ENCODE assay signal across 26 cellular contexts in the genomic region with DNA sequence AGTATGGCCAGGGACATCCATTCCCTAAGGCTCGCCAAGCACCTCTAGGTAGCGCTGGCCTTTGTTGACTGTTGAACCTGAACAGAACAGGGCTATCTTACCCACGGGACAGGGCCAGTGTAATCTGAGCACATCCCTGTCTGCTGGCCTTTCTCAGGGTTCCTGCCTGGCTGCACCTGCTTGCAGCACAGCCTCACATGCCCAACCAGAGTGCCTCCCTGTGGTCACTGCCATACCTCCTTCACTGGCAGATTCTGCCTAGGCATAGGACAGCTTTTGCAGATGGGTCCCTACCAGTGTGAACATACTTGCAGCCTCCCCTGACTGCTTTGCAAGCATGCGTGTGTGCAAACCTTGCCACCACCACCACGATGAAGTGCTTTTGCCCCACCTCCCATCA. TPM values are rescaled to one million over a fixed set of nuclear protein-coding genes. Genes with fewer than 3 reads are reported as not detected.
DNase-seq lines count a peak whose midpoint lies in the region; ATAC-seq and TF ChIP-seq lines count a peak whose summit lies in the region.
"Had no signal": no experiment of that assay in that cellular context is flagged by ENCODE, and none has a peak within 500 bp of the region (broad histone marks: within the 10 kb centered on the region; RNA-seq: fewer than 3 reads in every experiment).

No MANE protein-coding gene starts in this region.

- H3K4me1 ChIP-seq in HCT116 (ENCODE audit: control insufficient read depth in 1 of 2, insufficient read depth in 2 of 2, low read length in 2 of 2) (no peaks in the 10 kb centered on the region), colonic mucosa (no peaks in the 10 kb centered on the region)
- no peaks in the 10 kb centered on the region for H3K4me1 ChIP-seq in effector memory CD4-positive, alpha-beta T cell (ENCODE audit: control insufficient read depth, insufficient read depth, low read length, poor library complexity, severe bottlenecking)
- H3K4me1 ChIP-seq: adrenal gland, left ventricle myocardium inferior, sigmoid colon had no signal

- no peak overlapping the region for H2AFZ ChIP-seq in HCT116 (ENCODE audit: low read depth, low read length, poor library complexity, severe bottlenecking)

- H3K9ac ChIP-seq in HCT116 (ENCODE audit: low read length) (no peak overlapping the region), colonic mucosa (ENCODE audit: low read depth in 2 of 2, low read length in 2 of 2) (no peak overlapping the region)

- H3K4me3 ChIP-seq in HCT116 (replicated peaks in 1 of 2; ENCODE audit: low read depth in 1 of 2, low read length in 2 of 2) (no peak overlapping the region), colonic mucosa (no peak overlapping the region)
- no peak overlapping the region for H3K4me3 ChIP-seq in effector memory CD4-positive, alpha-beta T cell (ENCODE audit: insufficient read depth, low read depth, low read length, poor library complexity, severe bottlenecking)
- H3K4me3 ChIP-seq: adrenal gland, GM12878, left ventricle myocardium inferior, sigmoid colon had no signal

- TF ChIP-seq POLR2A in HCT116 (IDR thresholded peaks at IDR 0.05; ENCODE audit: borderline replicate concordance, extremely low read depth, insufficient read depth, insufficient read length) = no peak

- no peak overlapping the region for H3K4me2 ChIP-seq in HCT116 (ENCODE audit: low read length)

- intact Hi-C loops in HCT116 (cut with micrococcal nuclease) (no loop called here), colonic mucosa (cut with DNase I) (no loop called here)

- RAD21 ChIA-PET in HCT116 (lab: Charles Lee; ENCODE audit: low non-redundant PET in 1 of 2, low total read pairs in 2 of 2, uncharacterized antibody in 2 of 2, unreplicated experiment in 2 of 2) = no interaction called here

- no peaks in the 10 kb centered on the region for H3K27me3 ChIP-seq in HCT116 (ENCODE audit: insufficient read depth, low read length)
- no peaks in the 10 kb centered on the region for H3K27me3 ChIP-seq in colonic mucosa
- no peaks in the 10 kb centered on the region for H3K27me3 ChIP-seq in effector memory CD4-positive, alpha-beta T cell (replicated peaks; ENCODE audit: control insufficient read depth, insufficient read depth, low read length, poor library complexity, severe bottlenecking)
- H3K27me3 ChIP-seq: sigmoid colon had no signal

- CTCF ChIA-PET in HCT116 (lab: Charles Lee) = interaction anchor here (2.6 kb wide), 1 partner anchor 16 kb away, joined by 12 read pairs; no protein-coding TSS in a partner anchor

- peak; percentile 52 for TF ChIP-seq RAD21 in HCT116 (IDR thresholded peaks at IDR 0.05; ENCODE audit: low read depth)

- peak; percentile 38 for DNase-seq in COLO668 (lab: John Stamatoyannopoulos, UW; ENCODE audit: unreplicated experiment)
- no peak for DNase-seq in HCT116 (ENCODE audit: low read depth, low spot score)
- DNase-seq in colonic mucosa = peak; percentile 28
- peak; percentile 50 for DNase-seq in left kidney (ENCODE audit: low read depth, low spot score)
- no peak for DNase-seq in effector memory CD4-positive, alpha-beta T cell
- DNase-seq: activated CD4-positive, CD25-positive, alpha-beta regulatory T cell; activated T-cell treated with anti-CD3 and anti-CD28 coated beads, Interleukin-2, amount 50 U/mL, for 1 hour; adrenal gland; cortex of kidney; glutamatergic neuron; HFFc6; left ventricle myocardium inferior; NCI-H1105 treated with DMSO at 0.1 percent for 48 hours; NCI-H2107; NCI-H510A; posterior cingulate gyrus; RPMI8226; sigmoid colon; substantia nigra had no signal

- POLR2A ChIA-PET in HCT116 (lab: Charles Lee) = no interaction called here

- H4K20me1 ChIP-seq in HCT116 (ENCODE audit: insufficient read depth) = no peaks in the 10 kb centered on the region

- ATAC-seq in HCT116 (peak; percentile 69), GM19397 (IDR thresholded peaks at IDR 0.05; ENCODE audit: unreplicated experiment) (no peak), HG02885 (IDR thresholded peaks at IDR 0.05; ENCODE audit: poor library complexity, unreplicated experiment) (no peak), GM21825 (IDR thresholded peaks at IDR 0.05; ENCODE audit: unreplicated experiment) (no peak)
- ATAC-seq: GM12878 had no signal

- no TSS peak for BruUV-seq in HCT116 (replicated peaks; lab: Mats Ljungman, UMichigan)

- H3K9me2 ChIP-seq in HCT116 (ENCODE audit: insufficient read depth) = no peaks in the 10 kb centered on the region

- H3K36me3 ChIP-seq in HCT116 (ENCODE audit: control insufficient read depth in 1 of 2, insufficient read depth in 2 of 2, low read length in 2 of 2) (no peaks in the 10 kb centered on the region), colonic mucosa (no peaks in the 10 kb centered on the region)
- H3K36me3 ChIP-seq in effector memory CD4-positive, alpha-beta T cell (ENCODE audit: control insufficient read depth, insufficient read depth, low read length) = no peaks in the 10 kb centered on the region
- H3K36me3 ChIP-seq: adrenal gland, left ventricle myocardium inferior, sigmoid colon had no signal

- H3K9me3 ChIP-seq in HCT116 (ENCODE audit: control insufficient read depth in 1 of 2, insufficient read depth in 1 of 2, low read depth in 1 of 2, low read length in 2 of 2) = no peaks in the 10 kb centered on the region
- no peaks in the 10 kb centered on the region for H3K9me3 ChIP-seq in colonic mucosa
- no peaks in the 10 kb centered on the region for H3K9me3 ChIP-seq in effector memory CD4-positive, alpha-beta T cell (ENCODE audit: control insufficient read depth, low read length)

- H3K27ac ChIP-seq in HCT116 (ENCODE audit: low read depth, low read length) = no peak overlapping the region
- H3K27ac ChIP-seq in colonic mucosa = no peak overlapping the region
- H3K27ac ChIP-seq in effector memory CD4-positive, alpha-beta T cell (ENCODE audit: insufficient read depth, low read length, poor library complexity, severe bottlenecking) = no peak overlapping the region
- H3K27ac ChIP-seq: adrenal gland, left ventricle myocardium inferior, sigmoid colon had no signal

- TF ChIP-seq CTCF in HCT116 (IDR thresholded peaks at IDR 0.05 in 2 of 3, conservative IDR thresholded peaks at IDR 0.05 in 1 of 3; ENCODE audit: borderline replicate concordance in 1 of 3, insufficient read depth in 1 of 3, low read depth in 2 of 3, low read length in 2 of 3) = peak in 2 of 3 experiments; percentile 25 to 29; a peak in 2 of 6 replicates
- no peak for TF ChIP-seq CTCF in colonic mucosa (IDR thresholded peaks at IDR 0.05)

- H3K79me2 ChIP-seq in HCT116 (ENCODE audit: insufficient read depth, low read length) = no peaks in the 10 kb centered on the region

TF ChIP-seq in HCT116, 20 proteins besides CTCF, POLR2A, EP300 and RAD21:
- no peak for TF ChIP-seq EZH2 (IDR thresholded peaks at IDR 0.05)
- TF ChIP-seq, protein P1, sequence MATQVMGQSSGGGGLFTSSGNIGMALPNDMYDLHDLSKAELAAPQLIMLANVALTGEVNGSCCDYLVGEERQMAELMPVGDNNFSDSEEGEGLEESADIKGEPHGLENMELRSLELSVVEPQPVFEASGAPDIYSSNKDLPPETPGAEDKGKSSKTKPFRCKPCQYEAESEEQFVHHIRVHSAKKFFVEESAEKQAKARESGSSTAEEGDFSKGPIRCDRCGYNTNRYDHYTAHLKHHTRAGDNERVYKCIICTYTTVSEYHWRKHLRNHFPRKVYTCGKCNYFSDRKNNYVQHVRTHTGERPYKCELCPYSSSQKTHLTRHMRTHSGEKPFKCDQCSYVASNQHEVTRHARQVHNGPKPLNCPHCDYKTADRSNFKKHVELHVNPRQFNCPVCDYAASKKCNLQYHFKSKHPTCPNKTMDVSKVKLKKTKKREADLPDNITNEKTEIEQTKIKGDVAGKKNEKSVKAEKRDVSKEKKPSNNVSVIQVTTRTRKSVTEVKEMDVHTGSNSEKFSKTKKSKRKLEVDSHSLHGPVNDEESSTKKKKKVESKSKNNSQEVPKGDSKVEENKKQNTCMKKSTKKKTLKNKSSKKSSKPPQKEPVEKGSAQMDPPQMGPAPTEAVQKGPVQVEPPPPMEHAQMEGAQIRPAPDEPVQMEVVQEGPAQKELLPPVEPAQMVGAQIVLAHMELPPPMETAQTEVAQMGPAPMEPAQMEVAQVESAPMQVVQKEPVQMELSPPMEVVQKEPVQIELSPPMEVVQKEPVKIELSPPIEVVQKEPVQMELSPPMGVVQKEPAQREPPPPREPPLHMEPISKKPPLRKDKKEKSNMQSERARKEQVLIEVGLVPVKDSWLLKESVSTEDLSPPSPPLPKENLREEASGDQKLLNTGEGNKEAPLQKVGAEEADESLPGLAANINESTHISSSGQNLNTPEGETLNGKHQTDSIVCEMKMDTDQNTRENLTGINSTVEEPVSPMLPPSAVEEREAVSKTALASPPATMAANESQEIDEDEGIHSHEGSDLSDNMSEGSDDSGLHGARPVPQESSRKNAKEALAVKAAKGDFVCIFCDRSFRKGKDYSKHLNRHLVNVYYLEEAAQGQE (IDR thresholded peaks at IDR 0.05; ENCODE audit: low read depth) = no peak

RNA-seq across cellular contexts. Expression of gene LIPN, which starts 15.8 kb away (rescaled TPM):
- total RNA-seq in HCT116 (2021; ENCODE audit: unreplicated experiment) (not detected), colonic mucosa (not detected)
- polyA plus RNA-seq in HCT116 (2012) = not detected in 2 replicates
- total RNA-seq: HFFc6, left ventricle myocardium inferior, LHCN-M2, urinary bladder had no signal
- polyA plus RNA-seq: adrenal gland, neural cell, sigmoid colon had no signal

RNA-seq across cellular contexts. Expression of gene LIPK, which starts 38.0 kb away (rescaled TPM):
- total RNA-seq in HCT116 (2021; ENCODE audit: unreplicated experiment) = not detected
- not detected in 2 replicates for polyA plus RNA-seq in HCT116 (2012)
- not detected for total RNA-seq in colonic mucosa
- total RNA-seq: adrenal gland, GM12878, HFFc6, left ventricle myocardium inferior, sigmoid colon, urinary bladder had no signal
- polyA plus RNA-seq: adrenal gland, GM12878, neural cell, sigmoid colon, urinary bladder had no signal

RNA-seq across cellular contexts. Expression of gene LIPM, which starts 58.5 kb away (rescaled TPM):
- total RNA-seq in HCT116 (2021; ENCODE audit: unreplicated experiment) = not detected
- polyA plus RNA-seq in HCT116 (2012) = 0.16 and 0.21 TPM in 2 replicates
- total RNA-seq in colonic mucosa = not detected
- total RNA-seq: adrenal gland, GM12878, HFFc6, left ventricle myocardium inferior, LHCN-M2, sigmoid colon, urinary bladder had no signal
- polyA plus RNA-seq: adrenal gland, GM12878, neural cell, sigmoid colon, urinary bladder had no signal

Comparison
In these comparisons a context has a peak if more than half of its experiments do, and no peak if none do; other contexts are left out.
1. DNase-seq: peak in COLO668 (single experiment), colonic mucosa (single experiment) and left kidney (single experiment); none in HCT116 (single experiment) and effector memory CD4-positive, alpha-beta T cell (0 of 3).